Comparison of ENCODE assay signal across 8 cellular contexts in the genomic region with DNA sequence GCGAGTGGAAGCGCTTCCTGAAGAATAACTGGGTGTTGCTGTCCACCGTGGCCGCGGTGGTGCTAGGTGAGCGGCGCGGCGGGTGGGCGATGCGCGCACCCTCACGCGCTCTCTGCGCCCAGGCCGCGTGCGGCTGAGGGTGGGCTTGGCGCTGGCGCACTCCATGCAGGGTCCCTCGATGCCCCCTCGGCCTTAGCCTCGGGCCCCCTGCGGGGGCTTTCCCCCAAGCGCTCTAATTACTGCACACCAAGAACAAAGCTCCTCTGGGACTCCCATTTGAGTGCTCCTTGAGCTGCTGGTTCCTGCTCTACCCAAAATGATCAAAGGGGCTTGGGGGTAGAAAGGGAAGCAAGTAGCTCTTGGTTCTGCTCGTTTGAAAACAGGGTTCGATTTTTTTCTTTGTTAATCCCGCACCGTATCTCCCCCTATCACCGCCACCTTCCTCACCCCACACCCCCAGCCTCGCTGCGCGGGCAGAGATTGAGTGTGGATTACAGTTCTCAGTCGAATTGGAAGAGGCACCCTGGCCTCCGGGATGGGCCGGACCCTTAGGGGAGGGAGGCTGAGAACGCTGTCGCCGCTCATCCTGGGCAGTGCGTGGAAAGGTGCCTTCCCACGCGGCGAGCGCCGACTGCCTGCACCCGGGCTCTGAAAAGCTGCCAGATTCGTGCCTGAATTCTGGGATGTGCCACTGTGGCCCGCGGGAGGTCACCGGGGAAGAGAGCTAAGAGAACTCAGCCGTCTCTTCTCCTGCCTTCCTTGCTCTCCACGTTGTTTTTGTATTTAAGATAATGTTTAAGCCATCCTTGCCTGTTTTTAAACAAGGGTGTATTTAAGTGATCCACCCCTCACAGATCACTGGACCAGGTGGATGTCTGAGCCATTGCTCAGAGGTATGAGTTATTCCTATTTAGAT. TPM values are rescaled to one million over a fixed set of nuclear protein-coding genes. Genes with fewer than 3 reads are reported as not detected.
DNase-seq lines count a peak whose midpoint lies in the region; ATAC-seq and TF ChIP-seq lines count a peak whose summit lies in the region.

No MANE protein-coding gene starts in this region.

- CTCF ChIA-PET in AG04449 (lab: Yijun Ruan, JAX): interaction anchor here (1.2 to 1.9 kb wide), 2 partner anchors 16 to 107 kb away, joined by 3 to 5 read pairs; no protein-coding TSS in a partner anchor

- no peaks in the 10 kb centered on the region for H3K36me3 Mint-ChIP-seq in immature natural killer cell

- in situ Hi-C loops in astrocyte of the cerebellum (cut with HindIII; ENCODE audit: low sequenced_read_pairs): no loop called here

- no peak overlapping the region for H3K27ac Mint-ChIP-seq in immature natural killer cell

- peaks cover 3 to 9% of the 10 kb centered on the region in 2 donors for H3K4me1 Mint-ChIP-seq in immature natural killer cell

- ATAC-seq in GM18519 (IDR thresholded peaks at IDR 0.05; ENCODE audit: low FRiP score, unreplicated experiment) (peak; percentile 1), HG03139 (IDR thresholded peaks at IDR 0.05; ENCODE audit: unreplicated experiment) (peak; percentile 4)
- ATAC-seq in stimulated activated naive CD8-positive, alpha-beta T cell treated with anti-CD3 and anti-CD28 coated beads, Interleukin-15, Interleukin-2, amounts not matched to agents 100 U/mL and 50 U/mL, for 24 hours: peak; percentile 5

- POLR2A ChIA-PET in AG04449 (lab: Yijun Ruan, JAX): interaction anchor here (0.6 to 1.0 kb wide), 2 partner anchors 188 to 1250 kb away, joined by 3 read pairs; partner anchors contain the start of gene CDC37L1

- peak overlapping the region in 3 of 5 donors; percentile 21 to 53 (median 39) for H3K4me3 Mint-ChIP-seq in immature natural killer cell

- TF ChIP-seq CTCF in AG04449 (IDR thresholded peaks at IDR 0.05; ENCODE audit: insufficient read depth, low read length, missing control alignments) (no peak), astrocyte of the cerebellum (IDR thresholded peaks at IDR 0.05; ENCODE audit: low read depth, low read length, missing control alignments) (no peak)

- DNase-seq in AG04449 (ENCODE audit: low read depth, low spot score) (no peak), astrocyte of the cerebellum (ENCODE audit: low read depth) (no peak), immature natural killer cell (no peak), DMS153 (lab: John Stamatoyannopoulos, UW) (no peak), COR-L47 (lab: John Stamatoyannopoulos, UW) (no peak)
- peak; percentile 10 for DNase-seq in stimulated activated naive CD8-positive, alpha-beta T cell treated with anti-CD3 and anti-CD28 coated beads, Interleukin-15, Interleukin-2, amounts not matched to agents 100 U/mL and 50 U/mL, for 24 hours

- peaks cover 0 to 2% (median 0%) of the 10 kb centered on the region in 6 donors for H3K9me3 Mint-ChIP-seq in immature natural killer cell

- H3K4me3 ChIP-seq in AG04449 (ENCODE audit: low read depth, low read length): peak overlapping the region; percentile 76
- H3K4me3 ChIP-seq in astrocyte of the cerebellum (ENCODE audit: low read depth, low read length): peak overlapping the region; percentile 63

- H3K27me3 Mint-ChIP-seq in immature natural killer cell (ENCODE audit: low read depth in 3 of 3): peaks cover 13 to 30% (median 23%) of the 10 kb centered on the region in 3 donors

RNA-seq across cellular contexts. Expression of gene SLC1A1, which starts 0.7 kb away (rescaled TPM):
- polyA plus RNA-seq in immature natural killer cell: under 1 TPM in 1 of 3 donors, not detected in 2; 0.13 TPM
